In the genomic region with DNA sequence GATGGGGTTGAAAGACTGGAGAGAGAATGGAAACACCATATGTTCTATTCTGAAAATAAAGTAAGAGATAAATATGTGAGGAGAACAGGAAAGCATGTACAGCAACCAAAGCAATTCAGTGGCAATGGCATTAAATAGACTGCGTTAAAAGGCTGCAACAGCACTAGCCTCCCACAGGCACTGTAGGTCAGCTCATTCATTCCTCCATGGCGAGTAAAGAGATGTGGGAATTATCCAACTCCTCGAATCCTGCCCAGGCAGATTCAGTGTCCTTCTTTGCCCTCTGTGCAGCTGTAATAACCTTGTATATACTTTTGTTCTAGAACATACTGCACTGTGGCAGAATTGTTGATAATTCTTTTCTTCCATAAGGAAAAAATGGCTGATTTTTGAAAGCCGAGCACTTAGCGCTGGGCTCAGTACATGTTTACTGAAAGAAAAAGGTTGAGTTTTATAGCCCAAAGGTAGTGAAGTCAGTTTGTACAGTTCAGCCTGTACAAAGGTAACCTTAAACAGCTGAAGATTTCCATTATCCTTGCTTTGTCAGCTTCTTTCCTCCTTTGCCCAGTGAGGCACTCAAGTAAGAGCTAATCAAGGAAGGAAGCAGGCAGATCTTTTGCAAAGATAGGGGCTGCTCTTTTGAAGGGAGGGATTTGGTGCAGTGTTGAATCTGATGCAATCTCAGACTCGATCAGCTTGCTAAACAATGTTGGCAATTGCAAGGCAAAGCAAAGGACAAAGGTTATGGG, we compare ENCODE assay signal across 10 cellular contexts.
A peak's percentile ranks its signal among the peaks of the same experiment; 100 is the strongest.
DNase-seq lines count a peak whose midpoint lies in the region; TF ChIP-seq lines count a peak whose summit lies in the region.
"Had no signal": no experiment of that assay in that cellular context is flagged by ENCODE, and none has a peak within 500 bp of the region (broad histone marks: within the 10 kb centered on the region; RNA-seq: fewer than 3 reads in every experiment).

No MANE protein-coding gene starts in this region.

- no peak overlapping the region for H3K9ac ChIP-seq in rectal smooth muscle tissue (ENCODE audit: low read length)

- peak; percentile 83 for DNase-seq in HCEC 1CT
- no peak for DNase-seq in RWPE1 (ENCODE audit: low spot score)
- peak; percentile 54 for DNase-seq in fibroblast of the conjunctiva (ENCODE audit: low read depth)
- no peak for DNase-seq in activated naive CD4-positive, alpha-beta T cell (lab: John Stamatoyannopoulos, UW)
- DNase-seq in DMS53 (lab: John Stamatoyannopoulos, UW), result no peak
- DNase-seq in C1 segment of cervical spinal cord (lab: John Stamatoyannopoulos, UW), result no peak
- DNase-seq in globus pallidus (ENCODE audit: low spot score), result no peak
- DNase-seq: activated naive CD4-positive, alpha-beta T cell treated with Interleukin-2 at 50 U/mL for 16 hours; stimulated activated CD4-positive, alpha-beta T cell treated with anti-CD3 and anti-CD28 coated beads, Interleukin-1b, Interleukin-23, amount 100 ng/mL, for 48 hours had no signal

- no peak for TF ChIP-seq CTCF in RWPE1 (conservative IDR thresholded peaks at IDR 0.05; ENCODE audit: low read depth)

- POLR2A ChIA-PET in RWPE1 (lab: Yijun Ruan, JAX; ENCODE audit: low non-redundant PET), result interaction anchor here (0.6 kb wide), 1 partner anchor 579 kb away, joined by 4 read pairs; no protein-coding TSS in a partner anchor

- H3K27me3 ChIP-seq in rectal smooth muscle tissue (ENCODE audit: control insufficient read depth, insufficient read depth, low read length), result no peaks in the 10 kb centered on the region

- no peaks in the 10 kb centered on the region for H3K36me3 ChIP-seq in rectal smooth muscle tissue (ENCODE audit: control insufficient read depth, insufficient read depth, low read length)

- H3K4me3 ChIP-seq in rectal smooth muscle tissue (ENCODE audit: low read length), result no peak overlapping the region

- CTCF ChIA-PET in RWPE1 (lab: Yijun Ruan, JAX), result interaction anchor here (0.7 kb wide), 1 partner anchor 86 kb away, joined by 3 read pairs; no protein-coding TSS in a partner anchor

- H3K4me1 ChIP-seq in rectal smooth muscle tissue (ENCODE audit: control insufficient read depth, insufficient read depth, low read length), result peaks cover 15% of the 10 kb centered on the region

- peak overlapping the region; percentile 64 for H3K27ac ChIP-seq in RWPE1
- H3K27ac ChIP-seq in rectal smooth muscle tissue (ENCODE audit: low read depth, low read length), result peak overlapping the region; percentile 29

Comparison
In these comparisons a context has a peak if more than half of its experiments do, and no peak if none do; other contexts are left out.
1. DNase-seq: peak in HCEC 1CT (single experiment) and fibroblast of the conjunctiva (single experiment); none in RWPE1 (single experiment), activated naive CD4-positive, alpha-beta T cell (0 of 4), DMS53 (single experiment), C1 segment of cervical spinal cord (0 of 14) and globus pallidus (single experiment).